Comparison of ENCODE assay signal across 23 cellular contexts in the genomic region with DNA sequence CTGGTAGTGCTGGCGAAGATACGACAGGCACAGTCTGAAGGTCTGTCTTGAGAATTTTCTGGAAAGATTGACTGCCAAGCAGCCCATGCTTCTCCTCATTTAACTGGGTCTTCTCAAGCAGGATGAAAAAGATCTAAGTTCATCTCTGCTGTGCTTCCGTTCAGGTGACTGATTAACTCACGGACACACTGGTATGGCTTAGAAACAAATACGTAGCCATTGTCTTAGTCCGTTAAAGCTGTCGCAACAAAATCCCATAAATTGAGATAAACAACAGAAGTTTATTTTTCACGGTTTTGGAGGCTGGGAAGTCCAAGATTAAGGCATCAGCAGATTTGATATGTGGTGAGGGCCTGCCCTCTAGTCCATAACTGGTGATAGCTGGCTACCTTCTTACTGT. TPM values are rescaled to one million over a fixed set of nuclear protein-coding genes. Genes with fewer than 3 reads are reported as not detected.
DNase-seq lines count a peak whose midpoint lies in the region; ATAC-seq and TF ChIP-seq lines count a peak whose summit lies in the region.
"Had no signal": no experiment of that assay in that cellular context is flagged by ENCODE, and none has a peak within 500 bp of the region (broad histone marks: within the 10 kb centered on the region; RNA-seq: fewer than 3 reads in every experiment).

No MANE protein-coding gene starts in this region.

- H3K27me3 ChIP-seq in GM23338 (ENCODE audit: insufficient read depth) (no peaks in the 10 kb centered on the region), smooth muscle cell (ENCODE audit: low read depth) (no peaks in the 10 kb centered on the region), tibial artery (no peaks in the 10 kb centered on the region)
- H3K27me3 ChIP-seq: BLaER1 treated with 17β-estradiol and CSF1 and Interleukin-3, amounts not matched to agents 10 nM and 100 nM had no signal

- H3K9ac ChIP-seq in smooth muscle cell (ENCODE audit: low read depth) = no peak overlapping the region
- H3K9ac ChIP-seq: BLaER1 treated with 17β-estradiol and CSF1 and Interleukin-3, amounts not matched to agents 10 nM and 100 nM had no signal

- H3K27me3 Mint-ChIP-seq in GM23338 (ENCODE audit: insufficient read depth, low read depth, poor library complexity) (no peaks in the 10 kb centered on the region), endothelial cell (ENCODE audit: unreplicated experiment) (peaks cover 5% of the 10 kb centered on the region)
- H3K27me3 Mint-ChIP-seq: B cell had no signal

- H3K36me3 Mint-ChIP-seq in GM23338 (ENCODE audit: low read depth) (no peaks in the 10 kb centered on the region), endothelial cell (ENCODE audit: low read depth, unreplicated experiment) (no peaks in the 10 kb centered on the region)
- H3K36me3 Mint-ChIP-seq: CD4-positive, CD25-positive, alpha-beta regulatory T cell; CD8-positive, alpha-beta memory T cell had no signal

- no peaks in the 10 kb centered on the region; the same call in 1 of the 2 replicates for H3K4me1 ChIP-seq in GM23338 (ENCODE audit: insufficient read depth)
- peaks cover 7% of the 10 kb centered on the region for H3K4me1 ChIP-seq in mucosa of descending colon (ENCODE audit: low read depth)
- no peaks in the 10 kb centered on the region for H3K4me1 ChIP-seq in smooth muscle cell (ENCODE audit: low read depth)
- no peaks in the 10 kb centered on the region for H3K4me1 ChIP-seq in tibial artery
- H3K4me1 ChIP-seq: HAP-1 had no signal

- no peaks in the 10 kb centered on the region for H3K9me2 ChIP-seq in GM23338 (ENCODE audit: insufficient read depth)

- H4K20me1 ChIP-seq in GM23338 (replicated peaks; ENCODE audit: insufficient read depth) = no peaks in the 10 kb centered on the region
- no peaks in the 10 kb centered on the region for H4K20me1 ChIP-seq in smooth muscle cell (ENCODE audit: low read depth)
- H4K20me1 ChIP-seq: BLaER1 treated with 17β-estradiol and CSF1 and Interleukin-3, amounts not matched to agents 10 nM and 100 nM had no signal

- intact Hi-C loops in mucosa of descending colon (cut with DNase I, micrococcal nuclease) (no loop called here), tibial artery (cut with DNase I; ENCODE audit: low total_unique reads) (no loop called here)

- H3K9me3 ChIP-seq in mucosa of descending colon (no peaks in the 10 kb centered on the region), smooth muscle cell (replicated peaks; ENCODE audit: low read depth) (no peaks in the 10 kb centered on the region), tibial artery (no peaks in the 10 kb centered on the region)
- H3K9me3 ChIP-seq: BLaER1 treated with 17β-estradiol and CSF1 and Interleukin-3, amounts not matched to agents 10 nM and 100 nM; HAP-1 had no signal

- H3K4me2 ChIP-seq in GM23338 (no peak overlapping the region), smooth muscle cell (no peak overlapping the region)

- DNase-seq in GM23338 (ENCODE audit: low spot score) (no peak), coronary artery (ENCODE audit: low spot score) (peak; percentile 35), mucosa of descending colon (no peak), smooth muscle cell (lab: John Stamatoyannopoulos, UW; ENCODE audit: unreplicated experiment) (no peak), tibial artery (no peak), CD1c-positive myeloid dendritic cell (ENCODE audit: extremely low spot score) (no peak), endothelial cell (ENCODE audit: low spot score) (no peak)
- DNase-seq: 8988T; CD4-positive, CD25-positive, alpha-beta regulatory T cell; CD8-positive, alpha-beta memory T cell; COR-L47; DMS 273 treated with DMSO at 0.1 percent for 48 hours; DMS53; DND-41; EL had no signal

- no peaks in the 10 kb centered on the region for H3K79me2 ChIP-seq in GM23338 (replicated peaks; ENCODE audit: insufficient read depth)
- H3K79me2 ChIP-seq in smooth muscle cell (ENCODE audit: low read depth) = no peaks in the 10 kb centered on the region

- ATAC-seq in GM23338 (no peak), mucosa of descending colon (peak; percentile 58)
- ATAC-seq: GM12878 had no signal

- WGBS in smooth muscle cell (ENCODE audit: low lambda C conversion rate) = 77% methylated on average over 8 of the region's 8 CpGs

- H3K27ac Mint-ChIP-seq in GM23338 = no peak overlapping the region
- H3K27ac Mint-ChIP-seq in endothelial cell (ENCODE audit: unreplicated experiment) = no peak overlapping the region
- H3K27ac Mint-ChIP-seq: B cell had no signal

- H3K36me3 ChIP-seq in GM23338 (ENCODE audit: insufficient read depth) = no peaks in the 10 kb centered on the region
- no peaks in the 10 kb centered on the region for H3K36me3 ChIP-seq in mucosa of descending colon (ENCODE audit: low read depth)
- no peaks in the 10 kb centered on the region for H3K36me3 ChIP-seq in smooth muscle cell (ENCODE audit: low read depth)
- H3K36me3 ChIP-seq in tibial artery = no peaks in the 10 kb centered on the region
- H3K36me3 ChIP-seq: BLaER1 treated with 17β-estradiol and CSF1 and Interleukin-3, amounts not matched to agents 10 nM and 100 nM; HAP-1 had no signal

- H3F3A ChIP-seq in GM23338 (replicated peaks; ENCODE audit: low read depth) (no peaks in the 10 kb centered on the region), smooth muscle cell (ENCODE audit: low read depth) (peaks cover 4% of the 10 kb centered on the region)

- no peak overlapping the region for H3K4me3 ChIP-seq in GM23338
- H3K4me3 ChIP-seq in coronary artery = no peak overlapping the region
- no peak overlapping the region for H3K4me3 ChIP-seq in mucosa of descending colon
- no peak overlapping the region for H3K4me3 ChIP-seq in smooth muscle cell
- no peak overlapping the region for H3K4me3 ChIP-seq in tibial artery
- H3K4me3 ChIP-seq: BLaER1 treated with 17β-estradiol and CSF1 and Interleukin-3, amounts not matched to agents 10 nM and 100 nM; GM12878; HAP-1 had no signal

- H3K4me1 Mint-ChIP-seq in GM23338 = peaks cover 4% of the 10 kb centered on the region; the same call in 1 of the 3 replicates
- peaks cover 31% of the 10 kb centered on the region for H3K4me1 Mint-ChIP-seq in endothelial cell (ENCODE audit: unreplicated experiment)
- H3K4me1 Mint-ChIP-seq: CD4-positive, CD25-positive, alpha-beta regulatory T cell; CD8-positive, alpha-beta memory T cell had no signal

- H3K4me3 Mint-ChIP-seq in GM23338 (no peak overlapping the region), endothelial cell (ENCODE audit: unreplicated experiment) (no peak overlapping the region)
- H3K4me3 Mint-ChIP-seq: B cell; CD4-positive, CD25-positive, alpha-beta regulatory T cell; CD8-positive, alpha-beta memory T cell had no signal

- TF ChIP-seq CTCF in GM23338 (conservative IDR thresholded peaks at IDR 0.05; ENCODE audit: low read depth in 2 of 2) = no peak
- TF ChIP-seq CTCF in coronary artery (IDR thresholded peaks at IDR 0.05) = no peak
- no peak for TF ChIP-seq CTCF in mucosa of descending colon (IDR thresholded peaks at IDR 0.05)
- no peak for TF ChIP-seq CTCF in smooth muscle cell (IDR thresholded peaks at IDR 0.05; ENCODE audit: borderline replicate concordance, insufficient read depth, poor library complexity, severe bottlenecking)
- no peak for TF ChIP-seq CTCF in tibial artery (IDR thresholded peaks at IDR 0.05)
- no peak for TF ChIP-seq CTCF in endothelial cell (IDR thresholded peaks at IDR 0.05; ENCODE audit: unreplicated experiment)

- H3K9me3 Mint-ChIP-seq in GM23338 (no peaks in the 10 kb centered on the region), endothelial cell (ENCODE audit: unreplicated experiment) (no peaks in the 10 kb centered on the region)
- H3K9me3 Mint-ChIP-seq: CD4-positive, CD25-positive, alpha-beta regulatory T cell; CD8-positive, alpha-beta memory T cell had no signal

- H2AFZ ChIP-seq in GM23338 = 0 out of 2 replicates have a peak overlapping the region, but pooled peaks have one; percentile 18
- H2AFZ ChIP-seq in smooth muscle cell (ENCODE audit: low read depth) = peak overlapping the region; percentile 39

- no peak overlapping the region for H3K27ac ChIP-seq in GM23338 (ENCODE audit: low read depth)
- no peak overlapping the region for H3K27ac ChIP-seq in coronary artery
- H3K27ac ChIP-seq in smooth muscle cell (ENCODE audit: low read depth) = no peak overlapping the region
- no peak overlapping the region for H3K27ac ChIP-seq in tibial artery
- H3K27ac ChIP-seq: BLaER1 treated with 17β-estradiol and CSF1 and Interleukin-3, amounts not matched to agents 10 nM and 100 nM had no signal

TF ChIP-seq in GM23338, 12 proteins besides CTCF, POLR2A, EP300 and RAD21:
- TF ChIP-seq EZH2phosphoT487 (IDR thresholded peaks at IDR 0.05; ENCODE audit: unreplicated experiment) = no peak
- no peak for TF ChIP-seq CREB1 (CRISPR knock-in tag; IDR thresholded peaks at IDR 0.05; ENCODE audit: low read depth)
- TF ChIP-seq STAT1 (IDR thresholded peaks at IDR 0.05; ENCODE audit: unreplicated experiment) = no peak
- TF ChIP-seq POLR2AphosphoS5 (IDR thresholded peaks at IDR 0.05; ENCODE audit: low read depth) = no peak
- no peak for TF ChIP-seq ZNF114 (CRISPR knock-in tag; IDR thresholded peaks at IDR 0.05)
- TF ChIP-seq ZNF331 (CRISPR knock-in tag; IDR thresholded peaks at IDR 0.05; ENCODE audit: low read depth) = no peak
- TF ChIP-seq NANOG (IDR thresholded peaks at IDR 0.05; ENCODE audit: borderline replicate concordance) = no peak
- no peak for TF ChIP-seq ETS1 (IDR thresholded peaks at IDR 0.05)
- no peak for TF ChIP-seq EZH2 (IDR thresholded peaks at IDR 0.05; ENCODE audit: low read depth, unreplicated experiment)
TF ChIP-seq in GM23338: peak in this region for 0.

RNA-seq across cellular contexts. Expression of gene SPINK2, which starts 39.5 kb away (rescaled TPM):
- 0.73 TPM in 1 of 2 replicates, not detected in the other for total RNA-seq in GM23338 (2014; rRNA removed; shearing (Covaris generic))
- 4.3 and 6.4 TPM in 2 replicates for polyA plus RNA-seq in GM23338 (2016; fragmentation: Nextera tagmentation; extraction: Ambion mirVana)
- 1 to 10 TPM in 2 of 3 donors, not detected in 1; 1.1 to 2.7 TPM for total RNA-seq in mucosa of descending colon
- not detected in 2 replicates for total RNA-seq in smooth muscle cell
- polyA plus RNA-seq in smooth muscle cell = not detected in 2 replicates
- total RNA-seq in endothelial cell (ENCODE audit: unreplicated experiment) = not detected
- total RNA-seq: A673, G401, HT-29 had no signal
- polyA plus RNA-seq: AG04450 had no signal
